Comparison of ENCODE assay signal across 1 cellular context in genomic region chr5:123441408-123441807, GRCh38.
TF ChIP-seq lines count a peak whose summit lies in the region.

No MANE protein-coding gene starts in this region.

TF ChIP-seq in GM12878, 131 proteins besides CTCF, POLR2A, EP300 and RAD21 (continued from another document):
- no peak for TF ChIP-seq MLLT1 (IDR thresholded peaks at IDR 0.05)
- TF ChIP-seq NKRF (conservative IDR thresholded peaks at IDR 0.05), result no peak
- TF ChIP-seq CREM (IDR thresholded peaks at IDR 0.05; ENCODE audit: low read depth), result peak; percentile 11; the same call in 1 of the 2 replicates
- TF ChIP-seq STAT1 (conservative IDR thresholded peaks at IDR 0.05), result no peak
- no peak for TF ChIP-seq JUND (IDR thresholded peaks at IDR 0.05; ENCODE audit: low read depth, low read length)
- TF ChIP-seq PKNOX1 (IDR thresholded peaks at IDR 0.05), result no peak
- TF ChIP-seq SUZ12 (IDR thresholded peaks at IDR 0.05; ENCODE audit: unreplicated experiment), result no peak
- TF ChIP-seq SMARCA5 (IDR thresholded peaks at IDR 0.05), result no peak
- TF ChIP-seq RCOR1 (conservative IDR thresholded peaks at IDR 0.05; ENCODE audit: low read depth, low read length), result no peak
- TF ChIP-seq JUNB (IDR thresholded peaks at IDR 0.05), result peak; percentile 70
- no peak for TF ChIP-seq PAX8 (IDR thresholded peaks at IDR 0.05)
